In genomic region chrX:105837227-105837626, GRCh38 we compare ENCODE assay signal across 8 cellular contexts. TPM values are rescaled to one million over a fixed set of nuclear protein-coding genes. Genes with fewer than 3 reads are reported as not detected.
DNase-seq lines count a peak whose midpoint lies in the region; ATAC-seq, FAIRE-seq and TF ChIP-seq lines count a peak whose summit lies in the region.
"Had no signal": no experiment of that assay in that cellular context is flagged by ENCODE, and none has a peak within 500 bp of the region (broad histone marks: within the 10 kb centered on the region; RNA-seq: fewer than 3 reads in every experiment).

No MANE protein-coding gene starts in this region.

- H3K4me1 ChIP-seq in PC-9 (replicated peaks; ENCODE audit: insufficient read depth), result peaks cover 3% of the 10 kb centered on the region

- no peaks in the 10 kb centered on the region for H3F3A ChIP-seq in PC-9 (ENCODE audit: insufficient read depth, low read depth)

- no peaks in the 10 kb centered on the region for H3K36me3 ChIP-seq in PC-9 (ENCODE audit: low read depth)

- intact Hi-C loops in PC-9 (cut with micrococcal nuclease; ENCODE audit: unreplicated experiment), result no loop called here

- H4K20me1 ChIP-seq in PC-9 (ENCODE audit: insufficient read depth), result no peaks in the 10 kb centered on the region

- no peak overlapping the region for H3K4me3 ChIP-seq in PC-9

- H2AFZ ChIP-seq in PC-9, result no peak overlapping the region

- H3K4me2 ChIP-seq in PC-9, result no peak overlapping the region; the same call in 1 of the 2 replicates

- no peaks in the 10 kb centered on the region for H3K9me3 ChIP-seq in PC-9 (ENCODE audit: insufficient read depth, low read depth)

- no peaks in the 10 kb centered on the region; the same call in 1 of the 2 replicates for H3K9me2 ChIP-seq in PC-9 (ENCODE audit: insufficient read depth)

- no TSS peak for BruUV-seq in PC-9 (replicated peaks; lab: Mats Ljungman, UMichigan)

- no peak for TF ChIP-seq CTCF in PC-9 (conservative IDR thresholded peaks at IDR 0.05)

- POLR2A ChIA-PET in PC-9 (lab: Charles Lee; ENCODE audit: unreplicated experiment), result interaction anchor here (0.7 kb wide), 1 partner anchor 136 kb away, joined by 6 read pairs; no protein-coding TSS in a partner anchor

- H3K27ac ChIP-seq in PC-9, result no peak overlapping the region

- no peaks in the 10 kb centered on the region for H3K27me3 ChIP-seq in PC-9 (ENCODE audit: insufficient read depth, low read depth)

- no peaks in the 10 kb centered on the region for H3K79me2 ChIP-seq in PC-9 (ENCODE audit: low read depth)

- CTCF ChIA-PET in PC-9 (lab: Charles Lee), result no interaction called here

- peak; percentile 68 for FAIRE-seq in islet of Langerhans (lab: Jason Lieb, UNC)

- DNase-seq in PC-9, result peak; percentile 50 to 58
- peak; percentile 7 for DNase-seq in cerebellar cortex (ENCODE audit: low spot score)
- DNase-seq in superior temporal gyrus (ENCODE audit: extremely low spot score), result peak; percentile 11
- no peak for DNase-seq in NCI-H1092 (lab: John Stamatoyannopoulos, UW)
- no peak for DNase-seq in NCI-H2107 treated with DMSO at 0.1 percent for 48 hours (lab: John Stamatoyannopoulos, UW; ENCODE audit: unreplicated experiment)
- DNase-seq: effector CD8-positive, alpha-beta T cell had no signal

- no peak for ATAC-seq in HG02981 (IDR thresholded peaks at IDR 0.05; ENCODE audit: unreplicated experiment)

RNA-seq across cellular contexts. Expression of gene NRK, which starts 14.9 kb away (rescaled TPM):
- total RNA-seq in PC-9 (2021), result 0.24 and 0.33 TPM in 2 replicates

Comparison
In these comparisons a context has a peak if more than half of its experiments do, and no peak if none do; other contexts are left out.
1. DNase-seq: peak in PC-9 (2 of 2), cerebellar cortex (single experiment) and superior temporal gyrus (single experiment); none in NCI-H1092 (single experiment) and NCI-H2107 treated with DMSO at 0.1 percent for 48 hours (single experiment).